1 cellular context compared by ENCODE assay signal in genomic region chr11:118907051-118907748, GRCh38.
TF ChIP-seq lines count a peak whose summit lies in the region.

No MANE protein-coding gene starts in this region.

TF ChIP-seq in HepG2, 621 proteins besides CTCF, POLR2A, EP300 and RAD21 (continued from another document and continues in another):
- TF ChIP-seq CSRNP1 (CRISPR knock-in tag; IDR thresholded peaks at IDR 0.05) (no peak), ZNF629 (CRISPR knock-in tag; conservative IDR thresholded peaks at IDR 0.05) (no peak), ZBTB38 (CRISPR knock-in tag; IDR thresholded peaks at IDR 0.05) (peak; percentile 84), SIN3B (IDR thresholded peaks at IDR 0.05; ENCODE audit: low read length) (no peak; the same call in 1 of the 2 replicates), MBNL3 (CRISPR knock-in tag; conservative IDR thresholded peaks at IDR 0.05) (no peak), JUND (CRISPR knock-in tag; IDR thresholded peaks at IDR 0.05) (no peak), ZNF460 (CRISPR knock-in tag; IDR thresholded peaks at IDR 0.05; ENCODE audit: borderline replicate concordance) (no peak), ZNF550 (CRISPR knock-in tag; IDR thresholded peaks at IDR 0.05; ENCODE audit: borderline replicate concordance) (no peak), YEATS2 (CRISPR knock-in tag; IDR thresholded peaks at IDR 0.05; ENCODE audit: borderline replicate concordance) (peak; percentile 65; the same call in 1 of the 2 replicates), ZNF121 (CRISPR knock-in tag; IDR thresholded peaks at IDR 0.05) (no peak), POLR2G (IDR thresholded peaks at IDR 0.05; ENCODE audit: low read depth, low read length) (no peak), PCBP1 (IDR thresholded peaks at IDR 0.05; ENCODE audit: borderline replicate concordance, low read depth, low read length) (no peak), NR2F6 (IDR thresholded peaks at IDR 0.05) (0 out of 2 replicates have a peak, but pooled peaks have one; percentile 9), NR2F6 (CRISPR knock-in tag; IDR thresholded peaks at IDR 0.05) (peak; percentile 50; the same call in 1 of the 2 replicates), LRRFIP1 (CRISPR knock-in tag; conservative IDR thresholded peaks at IDR 0.05) (no peak), U2AF2 (IDR thresholded peaks at IDR 0.05; ENCODE audit: low read depth, low read length) (no peak), KAT7 (CRISPR knock-in tag; IDR thresholded peaks at IDR 0.05; ENCODE audit: borderline replicate concordance) (no peak), RERE (CRISPR knock-in tag; IDR thresholded peaks at IDR 0.05; ENCODE audit: low read depth) (no peak), ZNF609 (CRISPR knock-in tag; IDR thresholded peaks at IDR 0.05; ENCODE audit: borderline replicate concordance) (no peak), PRDM4 (CRISPR knock-in tag; IDR thresholded peaks at IDR 0.05; ENCODE audit: borderline replicate concordance) (0 out of 2 replicates have a peak, but pooled peaks have one; percentile 38), ZSCAN9 (CRISPR knock-in tag; IDR thresholded peaks at IDR 0.05; ENCODE audit: borderline replicate concordance) (no peak), CENPBD1 (CRISPR knock-in tag; IDR thresholded peaks at IDR 0.05; ENCODE audit: borderline replicate concordance, low read depth) (no peak), ZC3H13 (CRISPR knock-in tag; IDR thresholded peaks at IDR 0.05) (no peak), TAF15 (IDR thresholded peaks at IDR 0.05; ENCODE audit: low read depth, low read length, poor library complexity, severe bottlenecking) (no peak), ATF7-NPFF (CRISPR knock-in tag; IDR thresholded peaks at IDR 0.05; ENCODE audit: low read depth) (no peak), KLF13 (CRISPR knock-in tag; IDR thresholded peaks at IDR 0.05) (no peak), SRY (CRISPR knock-in tag; IDR thresholded peaks at IDR 0.05) (no peak), E2F5 (CRISPR knock-in tag; conservative IDR thresholded peaks at IDR 0.05) (no peak), ZNF296 (CRISPR knock-in tag; conservative IDR thresholded peaks at IDR 0.05) (no peak), ZNF232 (CRISPR knock-in tag; IDR thresholded peaks at IDR 0.05; ENCODE audit: borderline replicate concordance) (no peak), ZNF431 (CRISPR knock-in tag; IDR thresholded peaks at IDR 0.05; ENCODE audit: borderline replicate concordance, low read depth) (no peak), SETDB1 (CRISPR knock-in tag; IDR thresholded peaks at IDR 0.05; ENCODE audit: borderline replicate concordance) (no peak), KDM6A (CRISPR knock-in tag; IDR thresholded peaks at IDR 0.05; ENCODE audit: low read depth) (no peak), ZFP90 (CRISPR knock-in tag; IDR thresholded peaks at IDR 0.05; ENCODE audit: borderline replicate concordance) (no peak), ZMYM3 (CRISPR knock-in tag; IDR thresholded peaks at IDR 0.05) (no peak), HNF4G (IDR thresholded peaks at IDR 0.05; ENCODE audit: borderline replicate concordance, low read depth, low read length) (no peak), HNF4G (CRISPR knock-in tag; IDR thresholded peaks at IDR 0.05; ENCODE audit: borderline replicate concordance, low read depth) (no peak), ZNF781 (CRISPR knock-in tag; IDR thresholded peaks at IDR 0.05; ENCODE audit: borderline replicate concordance, not compliant biosample characterization) (no peak), ZFP1 (CRISPR knock-in tag; IDR thresholded peaks at IDR 0.05) (no peak), ATAD3A (CRISPR knock-in tag; IDR thresholded peaks at IDR 0.05) (no peak)
